Comparison of ENCODE assay signal across 8 cellular contexts in the genomic region with DNA sequence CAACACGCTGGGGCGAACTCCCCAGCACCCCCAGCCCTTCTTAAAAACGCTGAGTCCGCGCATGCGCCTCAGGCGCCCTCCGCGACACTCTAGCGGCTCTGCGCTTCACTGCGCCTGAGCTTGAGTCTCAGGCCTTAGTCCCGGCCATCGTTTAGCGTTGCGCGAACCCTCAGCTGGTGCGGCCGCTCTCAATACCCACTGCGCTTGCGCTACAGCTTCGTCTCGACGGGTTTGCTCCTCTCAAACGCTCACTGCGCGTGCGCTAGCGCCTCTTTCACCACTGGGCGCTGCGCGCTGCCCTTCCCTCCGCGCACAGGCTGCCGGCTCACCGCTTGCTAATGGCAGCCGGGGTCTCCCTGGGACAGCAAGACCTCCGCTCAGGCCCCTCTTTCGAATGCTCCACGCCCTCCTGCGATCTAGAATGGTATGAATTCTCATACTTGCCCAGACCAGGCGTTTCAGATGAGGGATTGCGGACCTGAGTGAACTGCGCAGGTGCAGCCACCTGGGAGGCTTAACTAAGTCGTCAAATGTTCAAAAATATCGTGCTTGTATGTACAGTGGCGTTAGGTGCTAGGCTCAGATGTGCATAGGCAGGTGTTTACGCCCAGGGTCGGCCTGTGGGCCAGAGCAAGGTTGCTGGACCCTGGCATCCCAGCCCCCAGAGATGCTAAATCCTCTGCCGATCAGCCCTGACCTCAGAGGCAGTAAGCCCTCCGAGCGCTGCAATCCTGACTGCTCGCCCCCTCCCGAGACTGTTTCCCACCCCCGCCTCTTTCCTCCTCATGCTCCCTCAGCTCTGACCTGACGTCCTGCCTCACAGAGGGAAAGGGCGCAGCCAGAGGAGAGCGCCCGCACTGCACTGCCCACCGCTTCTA. TPM values are rescaled to one million over a fixed set of nuclear protein-coding genes. Genes with fewer than 3 reads are reported as not detected.
DNase-seq lines count a peak whose midpoint lies in the region; ATAC-seq and TF ChIP-seq lines count a peak whose summit lies in the region.

A gene with protein sequence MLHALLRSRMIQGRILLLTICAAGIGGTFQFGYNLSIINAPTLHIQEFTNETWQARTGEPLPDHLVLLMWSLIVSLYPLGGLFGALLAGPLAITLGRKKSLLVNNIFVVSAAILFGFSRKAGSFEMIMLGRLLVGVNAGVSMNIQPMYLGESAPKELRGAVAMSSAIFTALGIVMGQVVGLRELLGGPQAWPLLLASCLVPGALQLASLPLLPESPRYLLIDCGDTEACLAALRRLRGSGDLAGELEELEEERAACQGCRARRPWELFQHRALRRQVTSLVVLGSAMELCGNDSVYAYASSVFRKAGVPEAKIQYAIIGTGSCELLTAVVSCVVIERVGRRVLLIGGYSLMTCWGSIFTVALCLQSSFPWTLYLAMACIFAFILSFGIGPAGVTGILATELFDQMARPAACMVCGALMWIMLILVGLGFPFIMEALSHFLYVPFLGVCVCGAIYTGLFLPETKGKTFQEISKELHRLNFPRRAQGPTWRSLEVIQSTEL (plus strand): TSS at position 270 of the 878 bp plus-strand sequence. CDS start 125 bp downstream, at position 395.

- TF ChIP-seq CTCF in AG09309 (IDR thresholded peaks at IDR 0.05; ENCODE audit: control insufficient read depth, insufficient read depth, low read depth, low read length, missing control alignments), result peak; percentile 27
- TF ChIP-seq CTCF in activated B cell treated with CpG ODN at 0.5 μM for 24 hours (IDR thresholded peaks at IDR 0.05), result no peak

- H3K27ac Mint-ChIP-seq in activated B cell treated with CpG ODN at 0.5 μM for 24 hours (peak within 1 kb of the TSS; percentile 94), immature natural killer cell (peak within 1 kb of the TSS; percentile 82 to 95 (median 94))

- H3K9me3 Mint-ChIP-seq in activated B cell treated with CpG ODN at 0.5 μM for 24 hours (no peaks in the 10 kb centered on the region), immature natural killer cell (no peaks in the 10 kb centered on the region)

- CTCF ChIA-PET in activated B cell treated with CpG ODN at 0.5 μM for 24 hours (lab: Charles Lee), result interaction anchor here (0.7 to 3.0 kb wide), 9 partner anchors 8 to 299 kb away, joined by 3 to 16 read pairs (median 6); a partner anchor contains a TSS

- H3K36me3 Mint-ChIP-seq in activated B cell treated with CpG ODN at 0.5 μM for 24 hours (ENCODE audit: low read depth) (peaks cover 16% of the 10 kb centered on the region), immature natural killer cell (peaks cover 1 to 2% (median 2%) of the 10 kb centered on the region in 3 donors)

- intact Hi-C loops in activated B cell treated with CpG ODN at 0.5 μM for 24 hours (cut with micrococcal nuclease), result loop anchor here (5.0 kb wide), 2 partner anchors 34 to 54 kb away; a partner anchor contains a TSS

- peak; percentile 90 for ATAC-seq in GM18909 (IDR thresholded peaks at IDR 0.05; ENCODE audit: poor library complexity, unreplicated experiment)
- peak; percentile 91 for ATAC-seq in HG03159 (IDR thresholded peaks at IDR 0.05; ENCODE audit: unreplicated experiment)
- ATAC-seq in activated B cell treated with CpG ODN at 0.5 μM for 24 hours (ENCODE audit: low read depth), result peak; percentile 94

- H3K27ac ChIP-seq in caudate nucleus (ENCODE audit: low read depth, low read length), result peak within 1 kb of the TSS; percentile 97

- POLR2A ChIA-PET in activated B cell treated with CpG ODN at 0.5 μM for 24 hours (lab: Charles Lee), result interaction anchor here (0.6 to 3.3 kb wide), 52 partner anchors 8 to 788 kb away, joined by 3 to 84 read pairs (median 5); a partner anchor contains a TSS

- H3K4me3 ChIP-seq in AG09309 (ENCODE audit: control insufficient read depth, low read depth, low read length), result peak within 1 kb of the TSS; percentile 69

- peaks cover 22% of the 10 kb centered on the region for H3K4me1 Mint-ChIP-seq in activated B cell treated with CpG ODN at 0.5 μM for 24 hours
- H3K4me1 Mint-ChIP-seq in immature natural killer cell, result peaks cover 19 to 22% of the 10 kb centered on the region in 2 donors

- H3K4me3 Mint-ChIP-seq in activated B cell treated with CpG ODN at 0.5 μM for 24 hours (peak within 1 kb of the TSS; percentile 91), immature natural killer cell (peak within 1 kb of the TSS; percentile 87 to 94 (median 93))

- no peaks in the 10 kb centered on the region for H3K27me3 Mint-ChIP-seq in activated B cell treated with CpG ODN at 0.5 μM for 24 hours
- peaks cover 7 to 9% (median 7%) of the 10 kb centered on the region in 3 donors for H3K27me3 Mint-ChIP-seq in immature natural killer cell (ENCODE audit: low read depth in 3 of 3)

- DNase-seq in AG09309 (ENCODE audit: low read depth), result peak; percentile 86
- peak; percentile 91 for DNase-seq in NCI-H2227 treated with DMSO at 0.1 percent for 48 hours (lab: John Stamatoyannopoulos, UW)
- peak; percentile 90 for DNase-seq in activated B cell treated with CpG ODN at 0.5 μM for 24 hours
- DNase-seq in caudate nucleus (lab: John Stamatoyannopoulos, UW), result peak in 60 of 61 donors; percentile 54 to 97 (median 93)
- DNase-seq in immature natural killer cell, result peak; percentile 94 to 97 (median 96)
- peak; percentile 92 for DNase-seq in smooth muscle cell of the brain vasculature (ENCODE audit: low read depth, low spot score)

RNA-seq across cellular contexts. Expression of the gene that starts here (rescaled TPM):
- 24.0 and 30.2 TPM in 2 replicates for total RNA-seq in activated B cell treated with CpG ODN at 0.5 μM for 24 hours
- polyA plus RNA-seq in immature natural killer cell, result 1 to 10 TPM in 2 of 3 donors, under 1 TPM in 1; 0.48 to 3.0 (median 2.0) TPM

Comparison
In these comparisons a context has a peak if more than half of its experiments do, and no peak if none do; other contexts are left out.
1. Peak in every context shown above with its lines: DNase-seq, ATAC-seq, H3K4me3 ChIP-seq and H3K27ac ChIP-seq.